In the genomic region with DNA sequence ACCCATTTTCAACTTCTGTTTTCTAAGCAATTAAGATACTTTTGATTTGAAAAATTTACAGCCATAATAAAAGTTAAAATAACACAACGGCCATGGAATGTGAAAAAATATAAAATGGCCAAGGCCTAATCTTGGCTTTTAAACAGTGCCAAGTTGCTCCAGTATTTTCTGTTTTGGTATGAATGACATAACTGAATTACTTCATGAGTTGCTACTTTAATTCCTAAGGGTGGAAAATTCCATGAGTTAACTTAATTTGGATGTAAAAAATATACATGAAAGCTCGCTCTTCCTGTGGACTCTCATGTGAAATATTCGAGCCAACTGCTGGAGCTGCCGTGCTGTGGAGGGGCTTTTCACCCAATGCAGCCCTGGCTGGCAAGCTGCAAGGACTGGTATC, we compare ENCODE assay signal across 15 cellular contexts.
DNase-seq lines count a peak whose midpoint lies in the region; ATAC-seq and TF ChIP-seq lines count a peak whose summit lies in the region.
"Had no signal": no experiment of that assay in that cellular context is flagged by ENCODE, and none has a peak within 500 bp of the region (broad histone marks: within the 10 kb centered on the region; RNA-seq: fewer than 3 reads in every experiment).

No MANE protein-coding gene starts in this region.

- H3K4me1 Mint-ChIP-seq in stimulated activated memory B cell treated with anti-CD40 and anti-IgM and Interleukin-4, amounts not matched to agents 10 μg/mL and 1 μg/mL and 100 μg/mL, for 72 hours: peaks cover 95% of the 10 kb centered on the region
- H3K4me1 Mint-ChIP-seq: CD4-positive, alpha-beta memory T cell; neural crest cell had no signal

- peak overlapping the region; percentile 11 for H3K4me3 Mint-ChIP-seq in stimulated activated memory B cell treated with anti-CD40 and anti-IgM and Interleukin-4, amounts not matched to agents 10 μg/mL and 1 μg/mL and 100 μg/mL, for 72 hours
- H3K4me3 Mint-ChIP-seq: CD4-positive, alpha-beta memory T cell; dendritic cell treated with granulocyte-macrophage colony-stimulating factor and Interleukin-4, amounts not matched to agents 40 ng/mL and 50 ng/mL, for 4 days; neural crest cell had no signal

- H3K36me3 ChIP-seq in right atrium auricular region: no peaks in the 10 kb centered on the region
- H3K36me3 ChIP-seq: right lobe of liver had no signal

- H3K27me3 ChIP-seq in right atrium auricular region: no peaks in the 10 kb centered on the region
- H3K27me3 ChIP-seq: right lobe of liver had no signal

- H3K9me3 ChIP-seq in right atrium auricular region: no peaks in the 10 kb centered on the region
- H3K9me3 ChIP-seq: right lobe of liver had no signal

- no peak overlapping the region for H3K4me3 ChIP-seq in AG10803 (ENCODE audit: low read length)
- H3K4me3 ChIP-seq in right atrium auricular region: no peak overlapping the region
- H3K4me3 ChIP-seq: right lobe of liver had no signal

- peak; percentile 58 for DNase-seq in AG10803 (ENCODE audit: low read depth)
- no peak for DNase-seq in right atrium auricular region (ENCODE audit: low spot score)
- DNase-seq in NCI-H187 (lab: John Stamatoyannopoulos, UW): no peak
- no peak for DNase-seq in GM19240 (ENCODE audit: insufficient read length, low spot score)
- no peak for DNase-seq in NCI-H510A treated with DMSO at 0.1 percent for 48 hours (lab: John Stamatoyannopoulos, UW)
- DNase-seq in medulla oblongata (ENCODE audit: extremely low spot score): no peak
- DNase-seq: activated CD4-positive, alpha-beta T cell treated with anti-CD3 and anti-CD28 coated beads, Interleukin-2, amount 50 U/mL, for 4 hours; CD4-positive, alpha-beta memory T cell; KG1; right lobe of liver; stimulated activated CD4-positive, alpha-beta T cell treated with anti-CD3 and anti-CD28 coated beads, Interleukin-4, amount 100 ng/mL, for 4 hours had no signal

- H3K9me3 Mint-ChIP-seq in stimulated activated memory B cell treated with anti-CD40 and anti-IgM and Interleukin-4, amounts not matched to agents 10 μg/mL and 1 μg/mL and 100 μg/mL, for 72 hours: no peaks in the 10 kb centered on the region
- H3K9me3 Mint-ChIP-seq: dendritic cell treated with granulocyte-macrophage colony-stimulating factor and Interleukin-4, amounts not matched to agents 40 ng/mL and 50 ng/mL, for 4 days; neural crest cell had no signal

- H3K27ac Mint-ChIP-seq in stimulated activated memory B cell treated with anti-CD40 and anti-IgM and Interleukin-4, amounts not matched to agents 10 μg/mL and 1 μg/mL and 100 μg/mL, for 72 hours: peak overlapping the region; percentile 81
- H3K27ac Mint-ChIP-seq: CD4-positive, alpha-beta memory T cell; dendritic cell treated with granulocyte-macrophage colony-stimulating factor and Interleukin-4, amounts not matched to agents 40 ng/mL and 50 ng/mL, for 4 days had no signal

- H3K27me3 Mint-ChIP-seq in stimulated activated memory B cell treated with anti-CD40 and anti-IgM and Interleukin-4, amounts not matched to agents 10 μg/mL and 1 μg/mL and 100 μg/mL, for 72 hours: no peaks in the 10 kb centered on the region
- H3K27me3 Mint-ChIP-seq: dendritic cell treated with granulocyte-macrophage colony-stimulating factor and Interleukin-4, amounts not matched to agents 40 ng/mL and 50 ng/mL, for 4 days had no signal

- peaks cover 0 to 34% of the 10 kb centered on the region in 2 donors for H3K4me1 ChIP-seq in right atrium auricular region
- H3K4me1 ChIP-seq: right lobe of liver had no signal

- peaks cover 80% of the 10 kb centered on the region for H3K36me3 Mint-ChIP-seq in stimulated activated memory B cell treated with anti-CD40 and anti-IgM and Interleukin-4, amounts not matched to agents 10 μg/mL and 1 μg/mL and 100 μg/mL, for 72 hours
- H3K36me3 Mint-ChIP-seq: CD4-positive, alpha-beta memory T cell had no signal

- ATAC-seq in stimulated activated memory B cell treated with anti-CD40 and anti-IgM and Interleukin-4, amounts not matched to agents 10 μg/mL and 1 μg/mL and 100 μg/mL, for 72 hours: no peak
- ATAC-seq: right lobe of liver had no signal

- TF ChIP-seq CTCF in AG10803 (conservative IDR thresholded peaks at IDR 0.05; ENCODE audit: low read length) (no peak), right atrium auricular region (IDR thresholded peaks at IDR 0.05) (no peak)

- H3K27ac ChIP-seq in angular gyrus (ENCODE audit: low read depth, low read length) (peak overlapping the region; percentile 68), right atrium auricular region (peak overlapping the region; percentile 62 to 81)
- H3K27ac ChIP-seq: right lobe of liver had no signal
